Comparison of ENCODE assay signal across 17 cellular contexts in genomic region chr3:57131210-57131588, GRCh38. TPM values are rescaled to one million over a fixed set of nuclear protein-coding genes. Genes with fewer than 3 reads are reported as not detected.
"Had no signal": no experiment of that assay in that cellular context is flagged by ENCODE, and none has a peak within 500 bp of the region (broad histone marks: within the 10 kb centered on the region; RNA-seq: fewer than 3 reads in every experiment).

No MANE protein-coding gene starts in this region.

- H3K9me3 ChIP-seq: gastroesophageal sphincter, neutrophil, right atrium auricular region, SJSA1, tibial artery had no signal

- DNase-seq: activated CD4-positive, alpha-beta memory T cell treated with anti-CD3 and anti-CD28 coated beads for 36 hours; activated CD4-positive, alpha-beta T cell treated with anti-CD3 and anti-CD28 coated beads for 1 hour; activated naive CD8-positive, alpha-beta T cell treated with anti-CD3 and anti-CD28 coated beads, Interleukin-2, amount 50 U/mL, for 24 hours; activated T-cell treated with anti-CD3 and anti-CD28 coated beads, Interleukin-2, amount 50 U/mL, for 72 hours; cortex of kidney; effector CD8-positive, alpha-beta T cell; hippocampal formation; posterior cingulate gyrus; small intestine; tibial artery had no signal

- H3K4me1 Mint-ChIP-seq: activated naive CD8-positive, alpha-beta T cell treated with anti-CD3 and anti-CD28 coated beads, Interleukin-2, amount 50 U/mL, for 24 hours; central memory CD8-positive, alpha-beta T cell had no signal

- H3K36me3 ChIP-seq: gastroesophageal sphincter, neutrophil, right atrium auricular region, SJSA1, tibial artery had no signal

- H3K4me3 ChIP-seq: gastroesophageal sphincter, right atrium auricular region, SJSA1, tibial artery had no signal

- H3K27me3 Mint-ChIP-seq: central memory CD8-positive, alpha-beta T cell had no signal

- H3K27ac ChIP-seq: epithelial cell of prostate, neutrophil, right atrium auricular region, SJSA1, tibial artery had no signal

- H3K36me3 Mint-ChIP-seq: activated CD4-positive, alpha-beta memory T cell treated with anti-CD3 and anti-CD28 coated beads for 36 hours had no signal

- H3K27me3 ChIP-seq: gastroesophageal sphincter, right atrium auricular region, SJSA1, tibial artery had no signal

- H3K27ac Mint-ChIP-seq: activated CD4-positive, alpha-beta memory T cell treated with anti-CD3 and anti-CD28 coated beads for 36 hours; activated naive CD8-positive, alpha-beta T cell treated with anti-CD3 and anti-CD28 coated beads, Interleukin-2, amount 50 U/mL, for 24 hours; activated T-cell treated with anti-CD3 and anti-CD28 coated beads, Interleukin-2, amount 50 U/mL, for 72 hours had no signal

- H3K4me1 ChIP-seq: tibial artery had no signal

- H3K9me3 Mint-ChIP-seq: activated CD4-positive, alpha-beta memory T cell treated with anti-CD3 and anti-CD28 coated beads for 36 hours; activated naive CD8-positive, alpha-beta T cell treated with anti-CD3 and anti-CD28 coated beads, Interleukin-2, amount 50 U/mL, for 24 hours; activated T-cell treated with anti-CD3 and anti-CD28 coated beads, Interleukin-2, amount 50 U/mL, for 72 hours; central memory CD8-positive, alpha-beta T cell had no signal

- ATAC-seq: activated naive CD8-positive, alpha-beta T cell treated with anti-CD3 and anti-CD28 coated beads, Interleukin-2, amount 50 U/mL, for 24 hours; activated T-cell treated with anti-CD3 and anti-CD28 coated beads, Interleukin-2, amount 50 U/mL, for 72 hours; gastroesophageal sphincter; left lobe of liver had no signal

- H3K4me3 Mint-ChIP-seq: activated CD4-positive, alpha-beta memory T cell treated with anti-CD3 and anti-CD28 coated beads for 36 hours; activated naive CD8-positive, alpha-beta T cell treated with anti-CD3 and anti-CD28 coated beads, Interleukin-2, amount 50 U/mL, for 24 hours; activated T-cell treated with anti-CD3 and anti-CD28 coated beads, Interleukin-2, amount 50 U/mL, for 72 hours; central memory CD8-positive, alpha-beta T cell had no signal

RNA-seq across cellular contexts. Expression of gene IL17RD, which starts 34.0 kb away (rescaled TPM):
- total RNA-seq: SJSA1 had no signal
